In genomic region chr9:28981129-28981528, GRCh38 we compare ENCODE assay signal across 23 cellular contexts.
"Had no signal": no experiment of that assay in that cellular context is flagged by ENCODE, and none has a peak within 500 bp of the region (broad histone marks: within the 10 kb centered on the region; RNA-seq: fewer than 3 reads in every experiment).

No MANE protein-coding gene starts in this region.

- H3K27ac ChIP-seq: RWPE1 had no signal

- DNase-seq: IMR-90, Karpas-422, KG1, MM.1S, NCI-H1092 treated with DMSO at 0.1 percent for 48 hours, NCI-H1436, NCI-H187, NCI-H2029, NCI-H2081 treated with DMSO at 0.1 percent for 48 hours, NCI-H2171, NCI-H226, NCI-H446, NCI-H510A, NCI-H524 treated with DMSO at 0.1 percent for 48 hours, NCI-H69, NCI-H774, PC-3, SHP77, SW 1271, T-cell had no signal

- ATAC-seq: HepG2, Panc1, PC-3, T-cell had no signal
